7 cellular contexts compared by ENCODE assay signal in genomic region chr1:202543534-202543933, GRCh38.
DNase-seq lines count a peak whose midpoint lies in the region; ATAC-seq and TF ChIP-seq lines count a peak whose summit lies in the region.
"Not testable (repeated sequence)": the region's sequence is repeated elsewhere in the genome, so short reads cannot be mapped to it uniquely, and the experiment has no call there.

No MANE protein-coding gene starts in this region.

- 57 to 70% methylated on average over 11 of the region's 11 CpGs for WGBS in esophagus squamous epithelium, 2 donors
- WGBS in suprapubic skin: 34% methylated on average over 11 of the region's 11 CpGs

- not testable (repeated sequence) for H3K36me3 ChIP-seq in adipocyte (ENCODE audit: control insufficient read depth, insufficient read depth, low read length, severe bottlenecking); esophagus squamous epithelium; lower lobe of right lung; suprapubic skin

- peak; percentile 23 to 41 for ATAC-seq in left cardiac atrium
- ATAC-seq in lower lobe of right lung: not testable (repeated sequence)

- not testable (repeated sequence) for TF ChIP-seq POLR2A in esophagus squamous epithelium (IDR thresholded peaks at IDR 0.05); suprapubic skin (IDR thresholded peaks at IDR 0.05)

- H3K27ac ChIP-seq in esophagus squamous epithelium (peak overlapping the region in 3 of 4 donors; percentile 70 to 89 (median 88)), lower lobe of right lung (peak overlapping the region; percentile 37), suprapubic skin (peak overlapping the region; percentile 71)

- intact Hi-C loops in esophagus squamous epithelium (cut with DNase I); left cardiac atrium (cut with DNase I); lower lobe of right lung (cut with DNase I); posterior vena cava (cut with DNase I): not testable (repeated sequence)

- not testable (repeated sequence) for H3K9me3 ChIP-seq in adipocyte (ENCODE audit: control insufficient read depth, low read length); esophagus squamous epithelium; lower lobe of right lung; suprapubic skin

- H3K27me3 ChIP-seq in adipocyte (replicated peaks; ENCODE audit: control insufficient read depth, insufficient read depth, low read length); esophagus squamous epithelium; lower lobe of right lung (ENCODE audit: low read depth); suprapubic skin: not testable (repeated sequence)

- H3K9ac ChIP-seq in adipocyte (ENCODE audit: low read length): not testable (repeated sequence)

- H3K4me3 ChIP-seq in adipocyte (ENCODE audit: low read length): peak overlapping the region; percentile 10
- H3K4me3 ChIP-seq in esophagus squamous epithelium: peak overlapping the region in 3 of 4 donors; percentile 17 to 63 (median 46)
- peak overlapping the region; percentile 7 for H3K4me3 ChIP-seq in lower lobe of right lung
- not testable (repeated sequence) for H3K4me3 ChIP-seq in suprapubic skin

- H3K4me1 ChIP-seq in adipocyte (ENCODE audit: control insufficient read depth, insufficient read depth, low read length) (peaks cover 40% of the 10 kb centered on the region), esophagus squamous epithelium (peaks cover 5 to 29% (median 5%) of the 10 kb centered on the region in 3 donors), suprapubic skin (peaks cover 25% of the 10 kb centered on the region)
- H3K4me1 ChIP-seq in lower lobe of right lung: not testable (repeated sequence)

- DNase-seq in HCEC 1CT (peak; percentile 31), posterior vena cava (ENCODE audit: low spot score) (peak; percentile 78), suprapubic skin (ENCODE audit: low spot score in 2 of 2) (peak in 1 of 2 donors; percentile 78)
- not testable (repeated sequence) for DNase-seq in adipocyte (ENCODE audit: low read depth); esophagus squamous epithelium (lab: John Stamatoyannopoulos, UW); left cardiac atrium; lower lobe of right lung

- not testable (repeated sequence) for TF ChIP-seq EP300 in suprapubic skin (IDR thresholded peaks at IDR 0.05)

- TF ChIP-seq CTCF in esophagus squamous epithelium (IDR thresholded peaks at IDR 0.05); lower lobe of right lung (IDR thresholded peaks at IDR 0.05); suprapubic skin (IDR thresholded peaks at IDR 0.05): not testable (repeated sequence)

Comparison
In these comparisons a context has a peak if more than half of its experiments do, and no peak if none do; other contexts are left out.
1. H3K27ac ChIP-seq: peak in every context shown above with its lines; median percentile 88 in esophagus squamous epithelium; 71 in suprapubic skin; 37 in lower lobe of right lung.